ENCODE assay signal across 8 cellular contexts in the genomic region with DNA sequence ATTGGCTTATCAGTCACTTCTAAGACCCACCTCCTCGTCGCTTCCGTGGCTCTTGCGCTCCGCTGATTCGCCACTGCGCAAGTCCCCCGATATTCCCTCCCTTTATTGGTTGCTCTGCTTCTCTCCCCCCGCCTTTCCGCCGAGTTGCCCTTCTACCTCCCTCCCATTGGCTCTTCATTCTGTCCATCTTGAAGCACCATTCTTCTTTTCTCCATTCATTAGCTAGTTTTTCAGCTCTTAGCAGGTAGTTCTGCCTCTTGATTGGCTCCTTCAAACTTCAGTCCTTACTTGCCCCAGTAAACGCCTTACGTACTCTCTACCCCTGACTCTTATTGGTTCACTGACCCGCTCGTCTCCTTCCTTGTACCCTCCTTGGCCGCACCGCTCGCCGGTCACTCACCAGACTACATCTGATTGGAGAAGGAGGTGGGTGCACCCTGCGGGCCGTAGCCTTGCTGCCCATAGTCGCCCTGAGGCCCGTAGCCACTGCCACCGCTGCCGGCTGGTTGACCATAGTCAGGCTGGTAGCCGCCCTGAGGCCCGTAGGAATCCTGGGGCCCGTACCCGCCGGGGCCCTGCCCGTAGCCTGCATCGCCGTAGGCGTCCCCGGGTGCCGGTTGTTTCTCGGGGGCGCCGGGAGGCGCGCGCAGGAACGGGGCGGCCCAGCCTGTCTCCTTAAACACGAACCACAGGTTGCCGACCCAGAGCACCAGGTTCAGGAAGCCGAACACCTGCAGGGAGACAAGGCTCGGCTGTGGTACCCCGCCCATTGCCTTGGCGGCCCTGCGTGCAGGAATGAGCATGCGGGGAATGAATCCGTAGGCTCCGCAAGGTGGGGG. TPM values are rescaled to one million over a fixed set of nuclear protein-coding genes. Genes with fewer than 3 reads are reported as not detected.
DNase-seq lines count a peak whose midpoint lies in the region; ATAC-seq and TF ChIP-seq lines count a peak whose summit lies in the region.

No MANE protein-coding gene starts in this region.

- TF ChIP-seq CTCF in GM06990 (IDR thresholded peaks at IDR 0.05; ENCODE audit: insufficient read depth, low read length, poor library complexity, severe bottlenecking) (no peak), HFFc6 (IDR thresholded peaks at IDR 0.05) (no peak), osteocyte (IDR thresholded peaks at IDR 0.05) (no peak), transverse colon (IDR thresholded peaks at IDR 0.05) (peak in 1 of 5 experiments; percentile 18)

- H3K27me3 ChIP-seq in GM06990 (replicated peaks; ENCODE audit: control insufficient read depth, insufficient read depth, low read length) (no peaks in the 10 kb centered on the region), transverse colon (no peaks in the 10 kb centered on the region)

- H3K4me3 ChIP-seq in GM06990 (replicated peaks; ENCODE audit: low read depth, low read length): peak overlapping the region; percentile 75
- peak overlapping the region; percentile 51 to 78 (median 58) for H3K4me3 ChIP-seq in transverse colon

- H3K27me3 Mint-ChIP-seq in HFFc6 (ENCODE audit: insufficient read depth): peaks cover 2% of the 10 kb centered on the region
- no peaks in the 10 kb centered on the region for H3K27me3 Mint-ChIP-seq in activated naive CD8-positive, alpha-beta T cell treated with anti-CD3 and anti-CD28 coated beads for 36 hours
- no peaks in the 10 kb centered on the region for H3K27me3 Mint-ChIP-seq in osteocyte (ENCODE audit: unreplicated experiment)

- no peaks in the 10 kb centered on the region for H3K9me3 ChIP-seq in transverse colon

- H3K36me3 ChIP-seq in GM06990 (ENCODE audit: control insufficient read depth, insufficient read depth, low read length) (no peaks in the 10 kb centered on the region), transverse colon (no peaks in the 10 kb centered on the region)

- H3K4me1 Mint-ChIP-seq in HFFc6 (ENCODE audit: low read depth) (peaks cover 13% of the 10 kb centered on the region; the same call in 1 of the 2 replicates), osteocyte (ENCODE audit: unreplicated experiment) (peaks cover 8% of the 10 kb centered on the region)
- peaks cover 19% of the 10 kb centered on the region for H3K4me1 Mint-ChIP-seq in activated naive CD8-positive, alpha-beta T cell treated with anti-CD3 and anti-CD28 coated beads for 36 hours

- DNase-seq in GM06990 (ENCODE audit: extremely low read depth, insufficient read length): peak; percentile 89
- DNase-seq in HFFc6: peak; percentile 99
- DNase-seq in NAMALWA (ENCODE audit: low spot score): peak; percentile 97
- peak; percentile 82 for DNase-seq in activated naive CD8-positive, alpha-beta T cell treated with anti-CD3 and anti-CD28 coated beads for 36 hours
- peak; percentile 80 to 98 (median 93) for DNase-seq in head of caudate nucleus
- peak; percentile 95 for DNase-seq in osteocyte (ENCODE audit: extremely low spot score, unreplicated experiment)
- peak; percentile 90 for DNase-seq in transverse colon

- H3K9me3 Mint-ChIP-seq in HFFc6: no peaks in the 10 kb centered on the region
- H3K9me3 Mint-ChIP-seq in activated naive CD8-positive, alpha-beta T cell treated with anti-CD3 and anti-CD28 coated beads for 36 hours: no peaks in the 10 kb centered on the region
- H3K9me3 Mint-ChIP-seq in osteocyte (ENCODE audit: unreplicated experiment): peaks cover 5% of the 10 kb centered on the region

- H3K4me3 Mint-ChIP-seq in HFFc6: peak overlapping the region; percentile 95
- peak overlapping the region; percentile 99 for H3K4me3 Mint-ChIP-seq in activated naive CD8-positive, alpha-beta T cell treated with anti-CD3 and anti-CD28 coated beads for 36 hours
- H3K4me3 Mint-ChIP-seq in osteocyte (ENCODE audit: unreplicated experiment): peak overlapping the region; percentile 80

- H3K4me1 ChIP-seq in transverse colon: peaks cover 0 to 12% (median 2%) of the 10 kb centered on the region in 4 donors

- no peak for TF ChIP-seq EP300 in transverse colon (IDR thresholded peaks at IDR 0.05; ENCODE audit: low read depth)

- in situ Hi-C loops in transverse colon (cut with MboI; ENCODE audit: low pct_ligation_motif_present in 1 of 4, low pct_unique_long_range_greater_than_20kb in 1 of 4, low sequenced_read_pairs in 3 of 4): no loop called here

- H3K27ac Mint-ChIP-seq in HFFc6 (peak overlapping the region; percentile 95), osteocyte (ENCODE audit: unreplicated experiment) (peak overlapping the region; percentile 93)
- H3K27ac Mint-ChIP-seq in activated naive CD8-positive, alpha-beta T cell treated with anti-CD3 and anti-CD28 coated beads for 36 hours: peak overlapping the region; percentile 97

- H3K36me3 Mint-ChIP-seq in HFFc6 (ENCODE audit: low read depth): no peaks in the 10 kb centered on the region; the same call in 1 of the 2 replicates
- peaks cover 2% of the 10 kb centered on the region for H3K36me3 Mint-ChIP-seq in activated naive CD8-positive, alpha-beta T cell treated with anti-CD3 and anti-CD28 coated beads for 36 hours
- H3K36me3 Mint-ChIP-seq in osteocyte (ENCODE audit: unreplicated experiment): no peaks in the 10 kb centered on the region

- H3K27ac ChIP-seq in transverse colon: peak overlapping the region; percentile 92 to 96 (median 95)

- 0 to 50% methylated on average over 3 to 49 of the region's 54 CpGs for WGBS in transverse colon (ENCODE audit: low coverage in 1 of 2), 2 donors

- intact Hi-C loops in head of caudate nucleus (cut with DNase I): no loop called here
- intact Hi-C loops in transverse colon (cut with DNase I; ENCODE audit: low total_unique reads): no loop called here

- peak; percentile 86 for TF ChIP-seq POLR2A in transverse colon (IDR thresholded peaks at IDR 0.05)

- ATAC-seq in SK-N-SH treated with all-trans-retinoic acid at 6 μM for 48 hours: peak; percentile 96

TF ChIP-seq in SK-N-SH treated with all-trans-retinoic acid at 6 μM for 48 hours, 23 proteins besides CTCF, POLR2A, EP300 and RAD21:
- no peak for TF ChIP-seq ZC3H10 (CRISPR knock-in tag; IDR thresholded peaks at IDR 0.05)

RNA-seq across cellular contexts. Expression of gene PRICKLE3, which starts 5.1 kb away (rescaled TPM):
- 10 to 100 TPM in 3 of 6 experiments, 1 to 10 TPM in 3; 8.0 to 10.7 (median 9.7) TPM for total RNA-seq in HFFc6 (2021; fragmentation: NEBNext Ultra II Directional; extraction: Animal tissue kit (Norgen Biotek cat#: 25700))
- 10 to 100 TPM; 16.3 to 16.7 TPM for total RNA-seq in activated naive CD8-positive, alpha-beta T cell treated with anti-CD3 and anti-CD28 coated beads for 36 hours
- total RNA-seq in osteocyte: 7.7 and 8.5 TPM in 2 replicates
- 10 to 100 TPM; 14.5 to 40.0 (median 33.2) TPM for total RNA-seq in transverse colon

RNA-seq across cellular contexts. Expression of gene SYP, which starts 8.7 kb away (rescaled TPM):
- under 1 TPM; 0.11 to 0.34 (median 0.24) TPM for total RNA-seq in HFFc6 (2021; fragmentation: NEBNext Ultra II Directional; extraction: Animal tissue kit (Norgen Biotek cat#: 25700))
- 1 to 10 TPM; 4.4 to 4.6 TPM for total RNA-seq in activated naive CD8-positive, alpha-beta T cell treated with anti-CD3 and anti-CD28 coated beads for 36 hours
- total RNA-seq in osteocyte: 1.5 and 2.3 TPM in 2 replicates
- 1 to 10 TPM; 1.1 to 7.6 (median 5.0) TPM for total RNA-seq in transverse colon

RNA-seq across cellular contexts. Expression of gene PLP2, which starts 19.6 kb away (rescaled TPM):
- total RNA-seq in HFFc6 (2021; fragmentation: NEBNext Ultra II Directional; extraction: Animal tissue kit (Norgen Biotek cat#: 25700)): 100 to 1,000 TPM; 163 to 214 (median 178) TPM
- total RNA-seq in activated naive CD8-positive, alpha-beta T cell treated with anti-CD3 and anti-CD28 coated beads for 36 hours: 10 to 100 TPM; 46.8 to 48.2 TPM
- 97.4 and 100 TPM in 2 replicates for total RNA-seq in osteocyte
- 10 to 100 TPM; 31.0 to 60.3 (median 43.2) TPM for total RNA-seq in transverse colon

RNA-seq across cellular contexts. Expression of gene MAGIX, which starts 28.7 kb away (rescaled TPM):
- 1 to 10 TPM in 5 of 6 experiments, under 1 TPM in 1; 0.94 to 1.9 (median 1.1) TPM for total RNA-seq in HFFc6 (2021; fragmentation: NEBNext Ultra II Directional; extraction: Animal tissue kit (Norgen Biotek cat#: 25700))
- total RNA-seq in activated naive CD8-positive, alpha-beta T cell treated with anti-CD3 and anti-CD28 coated beads for 36 hours: under 1 TPM; 0.47 to 0.88 TPM
- total RNA-seq in osteocyte (1.2 and 2.3 TPM in 2 replicates), transverse colon (10 to 100 TPM in 3 of 4 donors, 1 to 10 TPM in 1; 5.6 to 28.8 (median 12.7) TPM)

RNA-seq across cellular contexts. Expression of gene CACNA1F, which starts 41.9 kb away (rescaled TPM):
- total RNA-seq in HFFc6 (2021; fragmentation: NEBNext Ultra II Directional; extraction: Animal tissue kit (Norgen Biotek cat#: 25700)): not detected
- under 1 TPM; 0.72 to 0.85 TPM for total RNA-seq in activated naive CD8-positive, alpha-beta T cell treated with anti-CD3 and anti-CD28 coated beads for 36 hours
- total RNA-seq in osteocyte (not detected in 2 replicates), transverse colon (1 to 10 TPM in 1 of 4 donors, under 1 TPM in 2, not detected in 1; 0.32 to 2.8 (median 0.96) TPM)

Comparison
In these comparisons a context has a peak if more than half of its experiments do, and no peak if none do; other contexts are left out.
1. Peak in every context shown above with its lines: DNase-seq, ATAC-seq, H3K4me3 ChIP-seq and H3K27ac ChIP-seq.